8 cellular contexts compared by ENCODE assay signal in genomic region chr3:173027429-173027828, GRCh38.
"Had no signal": no experiment of that assay in that cellular context is flagged by ENCODE, and none has a peak within 500 bp of the region (broad histone marks: within the 10 kb centered on the region; RNA-seq: fewer than 3 reads in every experiment).

No MANE protein-coding gene starts in this region.

- H3K4me3 ChIP-seq: GM12878 had no signal

- ATAC-seq: GM12878 had no signal

- DNase-seq: GDM1, GF-D8 had no signal

- FAIRE-seq: G401.6, GM12878, GM12891, GM12892, GM18507, GM19239 had no signal
